ENCODE assay signal across 9 cellular contexts in the genomic region with DNA sequence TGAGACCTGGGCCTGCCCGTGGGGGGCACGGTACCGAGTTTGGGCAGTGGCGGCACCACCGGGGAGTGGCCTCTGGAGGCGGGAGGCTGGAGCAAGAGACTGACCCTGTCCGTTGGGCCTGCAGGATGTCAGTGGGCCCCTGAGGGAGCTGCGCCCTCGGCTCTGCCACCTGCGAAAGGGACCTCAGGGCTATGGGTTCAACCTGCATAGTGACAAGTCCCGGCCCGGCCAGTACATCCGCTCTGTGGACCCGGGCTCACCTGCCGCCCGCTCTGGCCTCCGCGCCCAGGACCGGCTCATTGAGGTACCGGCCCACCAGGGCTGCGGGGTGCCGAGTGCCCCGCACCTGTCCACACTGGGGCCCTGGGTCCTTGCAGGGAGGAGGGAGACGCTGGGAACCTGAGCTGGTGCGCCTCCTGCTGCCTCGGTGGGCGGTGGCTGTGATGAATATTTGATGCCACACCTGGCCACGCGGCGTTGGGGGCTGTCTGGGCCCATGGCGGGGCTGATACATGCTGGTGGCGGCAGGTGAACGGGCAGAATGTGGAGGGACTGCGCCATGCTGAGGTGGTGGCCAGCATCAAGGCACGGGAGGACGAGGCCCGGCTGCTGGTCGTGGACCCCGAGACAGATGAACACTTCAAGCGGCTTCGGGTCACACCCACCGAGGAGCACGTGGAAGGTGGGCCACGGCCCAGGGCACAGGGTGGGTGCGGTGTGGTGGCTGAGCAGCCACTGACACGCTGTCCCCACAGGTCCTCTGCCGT. TPM values are rescaled to one million over a fixed set of nuclear protein-coding genes. Genes with fewer than 3 reads are reported as not detected.
DNase-seq lines count a peak whose midpoint lies in the region; TF ChIP-seq lines count a peak whose summit lies in the region.
"Had no signal": no experiment of that assay in that cellular context is flagged by ENCODE, and none has a peak within 500 bp of the region (broad histone marks: within the 10 kb centered on the region; RNA-seq: fewer than 3 reads in every experiment).

No MANE protein-coding gene starts in this region.

- no peak for TF ChIP-seq POLR2A in Peyer's patch (IDR thresholded peaks at IDR 0.05)
- no peak for TF ChIP-seq POLR2A in tibial nerve (IDR thresholded peaks at IDR 0.05)

- no peak for TF ChIP-seq EP300 in tibial nerve (IDR thresholded peaks at IDR 0.05)

- H3K4me3 Mint-ChIP-seq in endodermal cell (no peak overlapping the region), nephron (no peak overlapping the region)

- H3K4me1 Mint-ChIP-seq in endodermal cell (peaks cover 7% of the 10 kb centered on the region), nephron (peaks cover 31% of the 10 kb centered on the region)

- H3K36me3 ChIP-seq in Peyer's patch (no peaks in the 10 kb centered on the region), endodermal cell (ENCODE audit: control insufficient read depth, insufficient read depth, low read length) (no peaks in the 10 kb centered on the region), tibial nerve (peaks cover 0 to 6% (median 0%) of the 10 kb centered on the region in 3 donors)

- H3K27ac Mint-ChIP-seq in endodermal cell (no peak overlapping the region), nephron (peak overlapping the region; percentile 40 to 100 (median 71))

- H3K9me3 Mint-ChIP-seq in endodermal cell (no peaks in the 10 kb centered on the region), nephron (no peaks in the 10 kb centered on the region)

- H3K27ac ChIP-seq in Peyer's patch (peak overlapping the region; percentile 67 to 91 (median 76)), endodermal cell (ENCODE audit: low read depth, low read length) (peak overlapping the region; percentile 49), tibial nerve (peak overlapping the region; percentile 69 to 99 (median 88))

- H3K9me3 ChIP-seq in Peyer's patch (no peaks in the 10 kb centered on the region), endodermal cell (ENCODE audit: control insufficient read depth, low read length) (no peaks in the 10 kb centered on the region), tibial nerve (no peaks in the 10 kb centered on the region)

- H3K4me1 ChIP-seq in Peyer's patch (peaks cover 0 to 83% (median 3%) of the 10 kb centered on the region in 4 donors), endodermal cell (ENCODE audit: control insufficient read depth, insufficient read depth, low read length) (peaks cover 6% of the 10 kb centered on the region), tibial nerve (peaks cover 0 to 98% (median 82%) of the 10 kb centered on the region in 4 donors)

- TF ChIP-seq CTCF in Peyer's patch (IDR thresholded peaks at IDR 0.05): no peak
- TF ChIP-seq CTCF in endodermal cell (conservative IDR thresholded peaks at IDR 0.05): no peak
- no peak for TF ChIP-seq CTCF in nephron (IDR thresholded peaks at IDR 0.05; ENCODE audit: unreplicated experiment in 3 of 3)
- no peak for TF ChIP-seq CTCF in tibial nerve (IDR thresholded peaks at IDR 0.05)

- peak overlapping the region in 2 of 4 donors; percentile 29 to 33 for H3K4me3 ChIP-seq in Peyer's patch
- no peak overlapping the region for H3K4me3 ChIP-seq in endodermal cell (ENCODE audit: low read length)
- H3K4me3 ChIP-seq in tibial nerve: peak overlapping the region in 3 of 4 donors; percentile 9 to 45 (median 33)

- no peaks in the 10 kb centered on the region for H3K27me3 Mint-ChIP-seq in endodermal cell (ENCODE audit: insufficient read depth)
- no peaks in the 10 kb centered on the region for H3K27me3 Mint-ChIP-seq in nephron (ENCODE audit: low read depth)

- DNase-seq in Peyer's patch (no peak), endodermal cell (peak; percentile 53), tibial nerve (ENCODE audit: low spot score in 2 of 2) (no peak), mucosa of gallbladder (ENCODE audit: low spot score) (no peak), DMS79 treated with DMSO at 0.1 percent for 48 hours (lab: John Stamatoyannopoulos, UW) (no peak)
- no peak for DNase-seq in stimulated activated CD4-positive, alpha-beta T cell treated with anti-CD3 and anti-CD28 coated beads, Interleukin-2, amount 100 ng/mL, for 24 hours
- no peak for DNase-seq in activated CD4-positive, CD25-positive, alpha-beta regulatory T cell (lab: John Stamatoyannopoulos, UW)
- DNase-seq: DMS79 had no signal

- peaks cover 4% of the 10 kb centered on the region for H3K36me3 Mint-ChIP-seq in endodermal cell (ENCODE audit: low read depth)
- no peaks in the 10 kb centered on the region for H3K36me3 Mint-ChIP-seq in nephron (ENCODE audit: low read depth)

- no peak overlapping the region for H3K9ac ChIP-seq in endodermal cell (ENCODE audit: extremely low read depth, low read length, poor library complexity, severe bottlenecking)

- 95 to 96% methylated on average over 31 to 47 of the region's 47 CpGs for WGBS in endodermal cell (ENCODE audit: insufficient coverage in 1 of 2, insufficient read length in 1 of 2), 2 experiments
- WGBS in tibial nerve, 2 donors: 83 to 84% methylated on average over 16 to 42 of the region's 47 CpGs

- H3K27me3 ChIP-seq in Peyer's patch: no peaks in the 10 kb centered on the region
- H3K27me3 ChIP-seq in endodermal cell (ENCODE audit: control insufficient read depth, insufficient read depth, low read length, poor library complexity, severe bottlenecking): no peaks in the 10 kb centered on the region
- H3K27me3 ChIP-seq in tibial nerve: no peaks in the 10 kb centered on the region

RNA-seq across cellular contexts. Expression of gene NHERF2, which starts 9.7 kb away (rescaled TPM):
- 100 to 1,000 TPM in 1 of 4 donors, 10 to 100 TPM in 3; 21.5 to 104 (median 30.2) TPM for total RNA-seq in Peyer's patch
- 10 to 100 TPM; 20.1 to 25.5 TPM for total RNA-seq in endodermal cell
- polyA plus RNA-seq in endodermal cell (2013, experiment 1 of 2): 13.4 TPM
- 11.3 TPM for polyA plus RNA-seq in endodermal cell (2013, experiment 2 of 2)
- total RNA-seq in tibial nerve: 10 to 100 TPM; 54.7 to 83.1 (median 64.9) TPM
- 121 TPM for total RNA-seq in mucosa of gallbladder

RNA-seq across cellular contexts. Expression of gene NTHL1, which starts 11.3 kb away (rescaled TPM):
- total RNA-seq in Peyer's patch (10 to 100 TPM; 14.9 to 28.8 (median 19.9) TPM), endodermal cell (10 to 100 TPM; 43.2 to 46.1 TPM), tibial nerve (10 to 100 TPM; 22.8 to 56.7 (median 28.1) TPM), mucosa of gallbladder (33.9 TPM)
- 31.0 TPM for polyA plus RNA-seq in endodermal cell (2013, experiment 1 of 2)
- 29.8 TPM for polyA plus RNA-seq in endodermal cell (2013, experiment 2 of 2)

RNA-seq across cellular contexts. Expression of gene TSC2, which starts 11.4 kb away (rescaled TPM):
- total RNA-seq in Peyer's patch (100 to 1,000 TPM in 3 of 4 donors, 10 to 100 TPM in 1; 98.4 to 220 (median 141) TPM), endodermal cell (100 to 1,000 TPM; 166 to 192 TPM), tibial nerve (100 to 1,000 TPM in 2 of 4 donors, 10 to 100 TPM in 2; 75.4 to 507 (median 111) TPM), mucosa of gallbladder (185 TPM)
- polyA plus RNA-seq in endodermal cell (2013, experiment 1 of 2): 81.6 TPM
- polyA plus RNA-seq in endodermal cell (2013, experiment 2 of 2): 74.5 TPM

RNA-seq across cellular contexts. Expression of gene NPW, which starts 16.8 kb away (rescaled TPM):
- total RNA-seq in Peyer's patch (1 to 10 TPM in 2 of 4 donors, not detected in 2; 2.8 to 9.1 TPM), endodermal cell (1 to 10 TPM; 1.2 to 1.9 TPM), tibial nerve (1 to 10 TPM in 2 of 4 donors, not detected in 2; 3.0 to 3.1 TPM), mucosa of gallbladder (1.6 TPM)
- 2.0 TPM for polyA plus RNA-seq in endodermal cell (2013, experiment 1 of 2)
- 1.6 TPM for polyA plus RNA-seq in endodermal cell (2013, experiment 2 of 2)

RNA-seq across cellular contexts. Expression of gene ZNF598, which starts 26.8 kb away (rescaled TPM):
- 10 to 100 TPM; 48.5 to 84.0 (median 51.4) TPM for total RNA-seq in Peyer's patch
- total RNA-seq in endodermal cell: 10 to 100 TPM; 45.6 to 49.5 TPM
- polyA plus RNA-seq in endodermal cell (2013, experiment 1 of 2): 33.5 TPM
- polyA plus RNA-seq in endodermal cell (2013, experiment 2 of 2): 27.9 TPM
- 10 to 100 TPM; 37.0 to 83.1 (median 49.2) TPM for total RNA-seq in tibial nerve
- 42.1 TPM for total RNA-seq in mucosa of gallbladder
